In genomic region chr5:72109051-72109411, GRCh38 we compare ENCODE assay signal across 8 cellular contexts. TPM values are rescaled to one million over a fixed set of nuclear protein-coding genes. Genes with fewer than 3 reads are reported as not detected.
DNase-seq lines count a peak whose midpoint lies in the region; ATAC-seq, FAIRE-seq and TF ChIP-seq lines count a peak whose summit lies in the region.

No MANE protein-coding gene starts in this region.

- no peak overlapping the region for H3K27ac ChIP-seq in AG04450 (ENCODE audit: low read depth, low read length)
- peak overlapping the region; percentile 90 for H3K27ac ChIP-seq in ectodermal cell (ENCODE audit: insufficient read depth, low read depth, low read length, poor library complexity, severe bottlenecking)

- POLR2A ChIA-PET in AG04450 (lab: Yijun Ruan, JAX): no interaction called here

- TF ChIP-seq POLR2A in NB4 (IDR thresholded peaks at IDR 0.05; ENCODE audit: extremely low read depth, insufficient read length) (no peak), H54 (IDR thresholded peaks at IDR 0.05; ENCODE audit: low read depth, low read length) (no peak)

- H3K4me1 Mint-ChIP-seq in nephron progenitor cell: peaks cover 54% of the 10 kb centered on the region

- ATAC-seq in GM21619 (IDR thresholded peaks at IDR 0.05; ENCODE audit: unreplicated experiment): no peak

- H3K9me3 ChIP-seq in AG04450 (ENCODE audit: control insufficient read depth, insufficient read depth, low read length) (no peaks in the 10 kb centered on the region; the same call in 1 of the 2 replicates), ectodermal cell (ENCODE audit: control insufficient read depth, low read length) (no peaks in the 10 kb centered on the region)

- H3K27me3 ChIP-seq in AG04450 (ENCODE audit: control insufficient read depth, insufficient read depth, low read length) (no peaks in the 10 kb centered on the region), ectodermal cell (ENCODE audit: control insufficient read depth, insufficient read depth, low read length, poor library complexity, severe bottlenecking) (no peaks in the 10 kb centered on the region)

- H3K9me3 Mint-ChIP-seq in nephron progenitor cell: peaks cover 4% of the 10 kb centered on the region

- H3K36me3 Mint-ChIP-seq in nephron progenitor cell (ENCODE audit: low read depth): peaks cover 11% of the 10 kb centered on the region

- H3K36me3 ChIP-seq in ectodermal cell (ENCODE audit: control insufficient read depth, insufficient read depth, low read length): peaks cover 7% of the 10 kb centered on the region

- H3K4me3 ChIP-seq in AG04450 (ENCODE audit: low read depth, low read length): peak overlapping the region; percentile 91
- peak overlapping the region; percentile 25 for H3K4me3 ChIP-seq in NB4 (ENCODE audit: low read depth, low read length)
- peak overlapping the region; percentile 78 for H3K4me3 ChIP-seq in ectodermal cell (ENCODE audit: insufficient read depth, low read depth, low read length)

- peaks cover 4% of the 10 kb centered on the region for H3K27me3 Mint-ChIP-seq in nephron progenitor cell (ENCODE audit: low read depth, poor library complexity)

- H3K4me1 ChIP-seq in ectodermal cell (ENCODE audit: control insufficient read depth, insufficient read depth, low read length): peaks cover 18% of the 10 kb centered on the region

- intact Hi-C loops in posterior cingulate gyrus (cut with DNase I): loop anchor here (5.0 to 10.0 kb wide), 2 partner anchors 94 to 198 kb away; no protein-coding TSS in a partner anchor

- H3K4me3 Mint-ChIP-seq in nephron progenitor cell: peak overlapping the region; percentile 95

- FAIRE-seq in H54 (lab: Jason Lieb, UNC): no peak

- 0% methylated on average over 2 of the region's 2 CpGs for WGBS in ectodermal cell, 2 experiments

- no peak for TF ChIP-seq CTCF in AG04450 (IDR thresholded peaks at IDR 0.05; ENCODE audit: low read depth, low read length)
- TF ChIP-seq CTCF in NB4 (IDR thresholded peaks at IDR 0.05; ENCODE audit: low read depth, low read length): no peak
- no peak for TF ChIP-seq CTCF in nephron progenitor cell (IDR thresholded peaks at IDR 0.05)

- DNase-seq in AG04450 (ENCODE audit: low read depth, low spot score): no peak
- no peak for DNase-seq in NB4 (ENCODE audit: low read depth)
- DNase-seq in nephron progenitor cell: no peak
- DNase-seq in OCI-M1 (lab: John Stamatoyannopoulos, UW): no peak
- DNase-seq in posterior cingulate gyrus: no peak
- no peak for DNase-seq in H54 (ENCODE audit: insufficient read length, low spot score)

- CTCF ChIA-PET in AG04450 (lab: Charles Lee): interaction anchor here (0.6 kb wide), 1 partner anchor 326 kb away, joined by 5 read pairs; no protein-coding TSS in a partner anchor

- H3K27ac Mint-ChIP-seq in nephron progenitor cell: peak overlapping the region; percentile 94

RNA-seq across cellular contexts. Expression of gene MAP1B, which starts 1.8 kb away (rescaled TPM):
- 55.3 and 56.3 TPM in 2 replicates for polyA plus RNA-seq in AG04450 (2011; rRNA removed)
- polyA minus RNA-seq in AG04450 (2011; rRNA and poly(A)+ RNA removed): 199 and 211 TPM in 2 replicates
- polyA plus RNA-seq in ectodermal cell (2013, experiment 1 of 4): 104 TPM
- polyA plus RNA-seq in ectodermal cell (2013, experiment 2 of 4): 114 TPM
- polyA plus RNA-seq in ectodermal cell (2013, experiment 3 of 4): 88.0 TPM
- 110 TPM for polyA plus RNA-seq in ectodermal cell (2013, experiment 4 of 4)

Comparison
In these comparisons a context has a peak if more than half of its experiments do, and no peak if none do; other contexts are left out.
1. H3K4me3 ChIP-seq: peak in every context shown above with its lines; median percentile 91 in AG04450; 78 in ectodermal cell; 25 in NB4.